Comparison of ENCODE assay signal across 1 cellular context in genomic region chr1:85495556-85495955, GRCh38.
TF ChIP-seq lines count a peak whose summit lies in the region.

No MANE protein-coding gene starts in this region.

TF ChIP-seq in SK-N-SH, 30 proteins besides CTCF, POLR2A, EP300 and RAD21 (continued from another document):
- TF ChIP-seq MAX (IDR thresholded peaks at IDR 0.05; ENCODE audit: low read depth) (0 out of 2 replicates have a peak, but pooled peaks have one; percentile 19), POLR2AphosphoS5 (IDR thresholded peaks at IDR 0.05; ENCODE audit: low read depth, low read length) (peak; percentile 10; the same call in 1 of the 2 replicates), ZBTB33 (IDR thresholded peaks at IDR 0.05; ENCODE audit: borderline replicate concordance, low read depth) (no peak), EZH2phosphoT487 (IDR thresholded peaks at IDR 0.05; ENCODE audit: borderline replicate concordance, low read depth) (no peak), JUND (IDR thresholded peaks at IDR 0.05) (peak; percentile 60), GABPA (IDR thresholded peaks at IDR 0.05; ENCODE audit: low read depth) (no peak)
